Comparison of ENCODE assay signal across 13 cellular contexts in genomic region chrX:119541188-119541587, GRCh38. TPM values are rescaled to one million over a fixed set of nuclear protein-coding genes. Genes with fewer than 3 reads are reported as not detected.
DNase-seq lines count a peak whose midpoint lies in the region; ATAC-seq and TF ChIP-seq lines count a peak whose summit lies in the region.
"Had no signal": no experiment of that assay in that cellular context is flagged by ENCODE, and none has a peak within 500 bp of the region (broad histone marks: within the 10 kb centered on the region; RNA-seq: fewer than 3 reads in every experiment).

No MANE protein-coding gene starts in this region.

- no peak for TF ChIP-seq CTCF in HFF-Myc (IDR thresholded peaks at IDR 0.05; ENCODE audit: low read depth, low read length, missing control alignments)
- TF ChIP-seq CTCF in astrocyte of the cerebellum (IDR thresholded peaks at IDR 0.05; ENCODE audit: low read depth, low read length, missing control alignments): no peak

- no peak overlapping the region for H3K4me3 ChIP-seq in HFF-Myc (replicated peaks; ENCODE audit: low read depth, low read length)
- H3K4me3 ChIP-seq in astrocyte of the cerebellum (ENCODE audit: low read depth, low read length): no peak overlapping the region
- H3K4me3 ChIP-seq in SJCRH30: no peak overlapping the region
- H3K4me3 ChIP-seq: BLaER1 treated with 17β-estradiol and CSF1 and Interleukin-3, amounts not matched to agents 10 nM and 100 nM had no signal

- no peak overlapping the region for H3K27ac Mint-ChIP-seq in stimulated activated memory B cell treated with anti-CD40 and anti-IgM and Interleukin-4, amounts not matched to agents 10 μg/mL and 1 μg/mL and 100 μg/mL, for 72 hours
- H3K27ac Mint-ChIP-seq: activated CD4-positive, alpha-beta T cell treated with anti-CD3 and anti-CD28 coated beads for 36 hours had no signal

- no peaks in the 10 kb centered on the region for H3K4me1 Mint-ChIP-seq in stimulated activated memory B cell treated with anti-CD40 and anti-IgM and Interleukin-4, amounts not matched to agents 10 μg/mL and 1 μg/mL and 100 μg/mL, for 72 hours
- H3K4me1 Mint-ChIP-seq: activated CD4-positive, alpha-beta T cell treated with anti-CD3 and anti-CD28 coated beads for 36 hours had no signal

- no peaks in the 10 kb centered on the region for H3K27me3 Mint-ChIP-seq in stimulated activated memory B cell treated with anti-CD40 and anti-IgM and Interleukin-4, amounts not matched to agents 10 μg/mL and 1 μg/mL and 100 μg/mL, for 72 hours
- H3K27me3 Mint-ChIP-seq: activated CD4-positive, alpha-beta T cell treated with anti-CD3 and anti-CD28 coated beads for 36 hours; IgD-negative memory B cell had no signal

- H3K36me3 Mint-ChIP-seq in stimulated activated memory B cell treated with anti-CD40 and anti-IgM and Interleukin-4, amounts not matched to agents 10 μg/mL and 1 μg/mL and 100 μg/mL, for 72 hours: peaks cover 20% of the 10 kb centered on the region

- peaks cover 24% of the 10 kb centered on the region for H3K36me3 ChIP-seq in SJCRH30

- H3K27me3 ChIP-seq in SJCRH30: no peaks in the 10 kb centered on the region
- H3K27me3 ChIP-seq: BLaER1 treated with 17β-estradiol and CSF1 and Interleukin-3, amounts not matched to agents 10 nM and 100 nM had no signal

- DNase-seq in ACHN: peak; percentile 71
- peak; percentile 27 for DNase-seq in HFF-Myc (ENCODE audit: extremely low read depth, low read depth)
- DNase-seq in astrocyte of the cerebellum (ENCODE audit: low read depth): peak; percentile 15
- DNase-seq in iPS DF 19.7 (ENCODE audit: low read depth, low spot score): peak; percentile 12
- DNase-seq in SJCRH30: no peak
- no peak for DNase-seq in activated naive CD4-positive, alpha-beta T cell (lab: John Stamatoyannopoulos, UW)
- DNase-seq: activated CD4-positive, alpha-beta T cell treated with anti-CD3 and anti-CD28 coated beads for 36 hours; activated naive CD4-positive, alpha-beta T cell treated with Interleukin-2 at 50 U/mL for 16 hours; stimulated activated CD4-positive, alpha-beta T cell treated with anti-CD3 and anti-CD28 coated beads, Interleukin-1b, Interleukin-23, amount 100 ng/mL, for 48 hours had no signal

- no peak overlapping the region for H3K4me3 Mint-ChIP-seq in stimulated activated memory B cell treated with anti-CD40 and anti-IgM and Interleukin-4, amounts not matched to agents 10 μg/mL and 1 μg/mL and 100 μg/mL, for 72 hours
- H3K4me3 Mint-ChIP-seq: activated CD4-positive, alpha-beta T cell treated with anti-CD3 and anti-CD28 coated beads for 36 hours; IgD-negative memory B cell had no signal

- no peaks in the 10 kb centered on the region for H3K4me1 ChIP-seq in SJCRH30

- in situ Hi-C loops in ACHN (cut with HindIII; ENCODE audit: low pct_ligation_motif_present, low pct_unique_long_range_greater_than_20kb, low sequenced_read_pairs) (no loop called here), astrocyte of the cerebellum (cut with HindIII; ENCODE audit: low sequenced_read_pairs) (no loop called here)

- H3K9me3 Mint-ChIP-seq in stimulated activated memory B cell treated with anti-CD40 and anti-IgM and Interleukin-4, amounts not matched to agents 10 μg/mL and 1 μg/mL and 100 μg/mL, for 72 hours: no peaks in the 10 kb centered on the region
- H3K9me3 Mint-ChIP-seq: IgD-negative memory B cell had no signal

- no peak overlapping the region for H3K27ac ChIP-seq in SJCRH30
- H3K27ac ChIP-seq: BLaER1 treated with 17β-estradiol and CSF1 and Interleukin-3, amounts not matched to agents 10 nM and 100 nM had no signal

- no peak for ATAC-seq in stimulated activated memory B cell treated with anti-CD40 and anti-IgM and Interleukin-4, amounts not matched to agents 10 μg/mL and 1 μg/mL and 100 μg/mL, for 72 hours
- ATAC-seq in GM18867 (IDR thresholded peaks at IDR 0.05; ENCODE audit: unreplicated experiment): no peak
- ATAC-seq: activated CD4-positive, alpha-beta T cell treated with anti-CD3 and anti-CD28 coated beads for 36 hours had no signal

- H3K9me3 ChIP-seq in SJCRH30 (replicated peaks): no peaks in the 10 kb centered on the region
- H3K9me3 ChIP-seq: BLaER1 treated with 17β-estradiol and CSF1 and Interleukin-3, amounts not matched to agents 10 nM and 100 nM had no signal

RNA-seq across cellular contexts. Expression of gene STEEP1, which starts 24.0 kb away (rescaled TPM):
- 88.9 and 91.5 TPM in 2 replicates for total RNA-seq in SJCRH30 (2014; rRNA removed; shearing (Covaris generic))

RNA-seq across cellular contexts. Expression of gene UBE2A, which starts 33.2 kb away (rescaled TPM):
- total RNA-seq in SJCRH30 (2014; rRNA removed; shearing (Covaris generic)): 85.1 and 90.5 TPM in 2 replicates

Comparison
In these comparisons a context has a peak if more than half of its experiments do, and no peak if none do; other contexts are left out.
1. DNase-seq: peak in ACHN (single experiment), HFF-Myc (single experiment), astrocyte of the cerebellum (single experiment) and iPS DF 19.7 (single experiment); none in SJCRH30 (0 of 2) and activated naive CD4-positive, alpha-beta T cell (0 of 4).